Comparison of ENCODE assay signal across 23 cellular contexts in genomic region chr3:159196316-159196715, GRCh38.
DNase-seq lines count a peak whose midpoint lies in the region; ATAC-seq and TF ChIP-seq lines count a peak whose summit lies in the region.
"Had no signal": no experiment of that assay in that cellular context is flagged by ENCODE, and none has a peak within 500 bp of the region (broad histone marks: within the 10 kb centered on the region; RNA-seq: fewer than 3 reads in every experiment).

No MANE protein-coding gene starts in this region.

- no peak overlapping the region for H2BK5ac ChIP-seq in mesenchymal stem cell (ENCODE audit: low read depth, low read length, poor library complexity, severe bottlenecking)

- H3K9me3 ChIP-seq in mesenchymal stem cell (ENCODE audit: control insufficient read depth, low read length), result peaks cover 7% of the 10 kb centered on the region
- no peaks in the 10 kb centered on the region for H3K9me3 ChIP-seq in upper lobe of right lung

- H3K4me3 ChIP-seq in mesenchymal stem cell (ENCODE audit: insufficient read depth in 1 of 2, low read depth in 1 of 2, low read length in 2 of 2), result no peak overlapping the region
- H3K4me3 ChIP-seq in upper lobe of right lung, result no peak overlapping the region
- H3K4me3 ChIP-seq: GM12878 had no signal

- no peaks in the 10 kb centered on the region for H3K27me3 ChIP-seq in mesenchymal stem cell (ENCODE audit: control insufficient read depth in 1 of 2, insufficient read depth in 1 of 2, low read length in 2 of 2)
- H3K27me3 ChIP-seq in upper lobe of right lung, result no peaks in the 10 kb centered on the region

- H3K4me3 Mint-ChIP-seq in WTC11, result no peak overlapping the region
- H3K4me3 Mint-ChIP-seq in activated naive CD8-positive, alpha-beta T cell treated with anti-CD3 and anti-CD28 coated beads for 36 hours, result no peak overlapping the region
- H3K4me3 Mint-ChIP-seq in stimulated activated memory B cell treated with anti-CD40 and anti-IgM and Interleukin-4, amounts not matched to agents 10 μg/mL and 1 μg/mL and 100 μg/mL, for 72 hours, result no peak overlapping the region

- no peak overlapping the region for H3K4ac ChIP-seq in mesenchymal stem cell (ENCODE audit: low read depth in 1 of 2, low read length in 2 of 2)

- peaks cover 3% of the 10 kb centered on the region for H3K4me1 ChIP-seq in mesenchymal stem cell (ENCODE audit: control insufficient read depth, insufficient read depth, low read depth, low read length)
- H3K4me1 ChIP-seq in upper lobe of right lung, result no peaks in the 10 kb centered on the region

- ATAC-seq in WTC11 (peak; percentile 44), upper lobe of right lung (no peak)
- ATAC-seq in stimulated activated memory B cell treated with anti-CD40 and anti-IgM and Interleukin-4, amounts not matched to agents 10 μg/mL and 1 μg/mL and 100 μg/mL, for 72 hours, result no peak
- ATAC-seq: GM12878, HCT116 had no signal

- H2BK15ac ChIP-seq in mesenchymal stem cell (ENCODE audit: low read depth, poor library complexity, severe bottlenecking), result peak overlapping the region; percentile 44

- H3K27ac Mint-ChIP-seq in WTC11, result no peak overlapping the region
- no peak overlapping the region for H3K27ac Mint-ChIP-seq in activated naive CD8-positive, alpha-beta T cell treated with anti-CD3 and anti-CD28 coated beads for 36 hours
- no peak overlapping the region for H3K27ac Mint-ChIP-seq in stimulated activated memory B cell treated with anti-CD40 and anti-IgM and Interleukin-4, amounts not matched to agents 10 μg/mL and 1 μg/mL and 100 μg/mL, for 72 hours

- no peak overlapping the region for H2AK5ac ChIP-seq in mesenchymal stem cell (ENCODE audit: low read length, severe bottlenecking)

- peaks cover 5% of the 10 kb centered on the region for H3K36me3 Mint-ChIP-seq in WTC11
- no peaks in the 10 kb centered on the region for H3K36me3 Mint-ChIP-seq in activated naive CD8-positive, alpha-beta T cell treated with anti-CD3 and anti-CD28 coated beads for 36 hours
- no peaks in the 10 kb centered on the region for H3K36me3 Mint-ChIP-seq in stimulated activated memory B cell treated with anti-CD40 and anti-IgM and Interleukin-4, amounts not matched to agents 10 μg/mL and 1 μg/mL and 100 μg/mL, for 72 hours

- peak overlapping the region; percentile 3 for H4K91ac ChIP-seq in mesenchymal stem cell (ENCODE audit: low read length)

- DNase-seq in EL (peak; percentile 29), HCEC 1CT (peak; percentile 56), WTC11 (ENCODE audit: low spot score) (no peak), mesenchymal stem cell (no peak), inferior parietal cortex (ENCODE audit: extremely low spot score) (no peak), upper lobe of right lung (no peak)
- no peak for DNase-seq in activated naive CD8-positive, alpha-beta T cell treated with anti-CD3 and anti-CD28 coated beads for 36 hours
- DNase-seq: GDM1, GOT3, IMR-90, KG1, NCI-H1092, NCI-H1417 treated with DMSO at 0.1 percent for 48 hours, NCI-H1694 treated with DMSO at 0.1 percent for 48 hours, NCI-H2081 treated with DMSO at 0.1 percent for 48 hours, NCI-H446 treated with DMSO at 0.1 percent for 48 hours, NCI-H526, SHP77 treated with DMSO at 0.1 percent for 48 hours, SW 1271 had no signal

- no peaks in the 10 kb centered on the region for H3K79me1 ChIP-seq in mesenchymal stem cell (replicated peaks; ENCODE audit: low read length, poor library complexity, severe bottlenecking)

- no peak overlapping the region for H3K9ac ChIP-seq in mesenchymal stem cell (ENCODE audit: low read length)

- TF ChIP-seq CTCF in WTC11 (IDR thresholded peaks at IDR 0.05) (no peak), upper lobe of right lung (IDR thresholded peaks at IDR 0.05) (no peak)

- H3K9me3 Mint-ChIP-seq in WTC11, result peaks cover 32% of the 10 kb centered on the region
- no peaks in the 10 kb centered on the region for H3K9me3 Mint-ChIP-seq in activated naive CD8-positive, alpha-beta T cell treated with anti-CD3 and anti-CD28 coated beads for 36 hours
- H3K9me3 Mint-ChIP-seq in stimulated activated memory B cell treated with anti-CD40 and anti-IgM and Interleukin-4, amounts not matched to agents 10 μg/mL and 1 μg/mL and 100 μg/mL, for 72 hours, result peaks cover 5% of the 10 kb centered on the region

- H3K36me3 ChIP-seq in mesenchymal stem cell (ENCODE audit: control insufficient read depth in 1 of 2, insufficient read depth in 2 of 2, low read depth in 1 of 2, low read length in 2 of 2) (no peaks in the 10 kb centered on the region), upper lobe of right lung (no peaks in the 10 kb centered on the region)

- POLR2A ChIA-PET in WTC11 (lab: Charles Lee), result no interaction called here

- H2AFZ ChIP-seq in mesenchymal stem cell (ENCODE audit: low read depth, low read length), result no peak overlapping the region

- H4K8ac ChIP-seq in mesenchymal stem cell (ENCODE audit: low read length), result no peak overlapping the region

- H3K14ac ChIP-seq in mesenchymal stem cell (ENCODE audit: low read length in 2 of 2), result no peak overlapping the region

- intact Hi-C loops in upper lobe of right lung (cut with DNase I), result no loop called here

- peaks cover 4% of the 10 kb centered on the region for H3K4me1 Mint-ChIP-seq in WTC11
- H3K4me1 Mint-ChIP-seq in activated naive CD8-positive, alpha-beta T cell treated with anti-CD3 and anti-CD28 coated beads for 36 hours, result no peaks in the 10 kb centered on the region
- peaks cover 20% of the 10 kb centered on the region for H3K4me1 Mint-ChIP-seq in stimulated activated memory B cell treated with anti-CD40 and anti-IgM and Interleukin-4, amounts not matched to agents 10 μg/mL and 1 μg/mL and 100 μg/mL, for 72 hours

- no peak overlapping the region for H3K4me2 ChIP-seq in mesenchymal stem cell (ENCODE audit: low read length, poor library complexity, severe bottlenecking)

- H3K27me3 Mint-ChIP-seq in WTC11 (ENCODE audit: low read depth), result no peaks in the 10 kb centered on the region
- no peaks in the 10 kb centered on the region for H3K27me3 Mint-ChIP-seq in activated naive CD8-positive, alpha-beta T cell treated with anti-CD3 and anti-CD28 coated beads for 36 hours
- H3K27me3 Mint-ChIP-seq in stimulated activated memory B cell treated with anti-CD40 and anti-IgM and Interleukin-4, amounts not matched to agents 10 μg/mL and 1 μg/mL and 100 μg/mL, for 72 hours, result no peaks in the 10 kb centered on the region

- H3K18ac ChIP-seq in mesenchymal stem cell (ENCODE audit: low read depth in 1 of 2, low read length in 2 of 2), result no peak overlapping the region

- peak overlapping the region; percentile 27 for H2BK120ac ChIP-seq in mesenchymal stem cell (ENCODE audit: low read depth, low read length)

- CTCF ChIA-PET in WTC11 (lab: Charles Lee), result no interaction called here

- 100% methylated on average over 1 of the region's 1 CpG for whole genome bisulfite sequencing in mesenchymal stem cell

- no peak overlapping the region for H3K27ac ChIP-seq in mesenchymal stem cell (ENCODE audit: low read length, poor library complexity, severe bottlenecking)
- H3K27ac ChIP-seq in upper lobe of right lung, result no peak overlapping the region
- H3K27ac ChIP-seq: RWPE1 had no signal

- no peak overlapping the region for H3K23ac ChIP-seq in mesenchymal stem cell (ENCODE audit: low read length in 2 of 2)

- H2BK12ac ChIP-seq in mesenchymal stem cell (ENCODE audit: low read length in 2 of 2), result peak overlapping the region in 1 of 2 experiments; percentile 72

TF ChIP-seq in WTC11, 78 proteins besides CTCF, POLR2A, EP300 and RAD21 (continues in another document):
- TF ChIP-seq FOXK1 (CRISPR knock-in tag; IDR thresholded peaks at IDR 0.05) (no peak), STAT6 (CRISPR knock-in tag; conservative IDR thresholded peaks at IDR 0.05; ENCODE audit: low read depth) (no peak), TEAD4 (CRISPR knock-in tag; IDR thresholded peaks at IDR 0.05) (no peak), JUN (CRISPR knock-in tag; IDR thresholded peaks at IDR 0.05) (no peak), TCF7 (CRISPR knock-in tag; IDR thresholded peaks at IDR 0.05; ENCODE audit: low read depth) (no peak), ZNF138 (CRISPR knock-in tag; conservative IDR thresholded peaks at IDR 0.05) (no peak), OVOL2 (CRISPR knock-in tag; IDR thresholded peaks at IDR 0.05; ENCODE audit: borderline replicate concordance) (no peak), FOXP4 (CRISPR knock-in tag; IDR thresholded peaks at IDR 0.05) (no peak), RELA (CRISPR knock-in tag; IDR thresholded peaks at IDR 0.05; ENCODE audit: borderline replicate concordance) (no peak), ELF4 (CRISPR knock-in tag; IDR thresholded peaks at IDR 0.05; ENCODE audit: low read depth) (no peak)

Comparison
In these comparisons a context has a peak if more than half of its experiments do, and no peak if none do; other contexts are left out.
1. DNase-seq: peak in EL (single experiment) and HCEC 1CT (single experiment); none in WTC11 (single experiment), mesenchymal stem cell (single experiment), activated naive CD8-positive, alpha-beta T cell treated with anti-CD3 and anti-CD28 coated beads for 36 hours (single experiment), inferior parietal cortex (single experiment) and upper lobe of right lung (single experiment).